13 cellular contexts compared by ENCODE assay signal in genomic region chr15:33729648-33730047, GRCh38.
DNase-seq lines count a peak whose midpoint lies in the region; ATAC-seq and TF ChIP-seq lines count a peak whose summit lies in the region.
"Had no signal": no experiment of that assay in that cellular context is flagged by ENCODE, and none has a peak within 500 bp of the region (broad histone marks: within the 10 kb centered on the region; RNA-seq: fewer than 3 reads in every experiment).

No MANE protein-coding gene starts in this region.

- H3K27me3 ChIP-seq in SK-N-SH (ENCODE audit: insufficient read depth), result no peaks in the 10 kb centered on the region
- H3K27me3 ChIP-seq in spleen (replicated peaks in 1 of 7), result no peaks in the 10 kb centered on the region
- H3K27me3 ChIP-seq: testis had no signal

- TF ChIP-seq EP300 in Ishikawa (IDR thresholded peaks at IDR 0.05; ENCODE audit: borderline replicate concordance) (no peak), SK-N-SH (IDR thresholded peaks at IDR 0.05; ENCODE audit: borderline replicate concordance in 1 of 2, low read depth in 1 of 2, low read length in 1 of 2) (no peak)

- ATAC-seq in omental fat pad (ENCODE audit: low FRiP score), result no peak

- no peak overlapping the region for H3K4me2 ChIP-seq in SK-N-SH

- no peaks in the 10 kb centered on the region for H3K9me2 ChIP-seq in SK-N-SH

- no peak overlapping the region for H3K9ac ChIP-seq in SK-N-SH

- H3K79me2 ChIP-seq in SK-N-SH (ENCODE audit: insufficient read depth), result no peaks in the 10 kb centered on the region

- WGBS in SK-N-SH (ENCODE audit: low lambda C conversion rate), result 85% methylated on average over 4 of the region's 4 CpGs
- 91 to 97% (median 96%) methylated on average over 4 of the region's 4 CpGs for WGBS in spleen, 5 donors

- intact Hi-C loops in spleen (cut with DNase I; ENCODE audit: low total_unique reads), result no loop called here

- H3K9me3 ChIP-seq in SK-N-SH (no peaks in the 10 kb centered on the region), spleen (no peaks in the 10 kb centered on the region)
- H3K9me3 ChIP-seq: testis had no signal

- H2AFZ ChIP-seq in SK-N-SH (ENCODE audit: low read depth), result no peak overlapping the region; the same call in 1 of the 2 replicates

- no peaks in the 10 kb centered on the region for H4K20me1 ChIP-seq in SK-N-SH (ENCODE audit: insufficient read depth)

- TF ChIP-seq POLR2A in spleen (IDR thresholded peaks at IDR 0.05), result no peak

- H3K27ac ChIP-seq in SK-N-SH (ENCODE audit: low read depth in 2 of 2, low read length in 1 of 2) (no peak overlapping the region), spleen (no peak overlapping the region)
- H3K27ac ChIP-seq: testis had no signal

- no peaks in the 10 kb centered on the region; a peak in 1 of 4 replicates for H3K4me1 ChIP-seq in SK-N-SH (ENCODE audit: control insufficient read depth in 1 of 2, insufficient read depth in 2 of 2, low read depth in 1 of 2, low read length in 1 of 2)
- H3K4me1 ChIP-seq in spleen, result no peaks in the 10 kb centered on the region
- H3K4me1 ChIP-seq: testis had no signal

- H3F3A ChIP-seq in SK-N-SH (replicated peaks; ENCODE audit: insufficient read depth), result no peaks in the 10 kb centered on the region

- peak; percentile 17; the same call in 1 of the 2 replicates for TF ChIP-seq RAD21 in Ishikawa (IDR thresholded peaks at IDR 0.05; ENCODE audit: low read depth)
- peak; percentile 53 for TF ChIP-seq RAD21 in SK-N-SH (IDR thresholded peaks at IDR 0.05; ENCODE audit: low read length)

- H3K36me3 ChIP-seq in SK-N-SH (replicated peaks in 1 of 2; ENCODE audit: control insufficient read depth in 1 of 2, insufficient read depth in 2 of 2, low read length in 1 of 2) (no peaks in the 10 kb centered on the region), spleen (no peaks in the 10 kb centered on the region)

- POLR2A ChIA-PET in SK-N-SH (lab: Yijun Ruan, JAX), result no interaction called here

- TF ChIP-seq CTCF in AG09309 (IDR thresholded peaks at IDR 0.05; ENCODE audit: control insufficient read depth, insufficient read depth, low read depth, low read length, missing control alignments) (peak; percentile 31), SK-N-SH (IDR thresholded peaks at IDR 0.05) (peak; percentile 48), spleen (IDR thresholded peaks at IDR 0.05 in 8 of 11, conservative IDR thresholded peaks at IDR 0.05 in 3 of 11) (no peak), omental fat pad (IDR thresholded peaks at IDR 0.05) (no peak)

- CTCF ChIA-PET in SK-N-SH (lab: Yijun Ruan, JAX), result interaction anchor here (0.7 to 12.4 kb wide), 23 partner anchors 7 to 643 kb away, joined by 3 to 131 read pairs (median 4); no protein-coding TSS in a partner anchor

- H3K4me3 ChIP-seq in AG09309 (ENCODE audit: control insufficient read depth, low read depth, low read length), result no peak overlapping the region
- H3K4me3 ChIP-seq in SK-N-SH (ENCODE audit: low read depth in 2 of 2, low read length in 1 of 2), result no peak overlapping the region
- H3K4me3 ChIP-seq in spleen, result no peak overlapping the region
- H3K4me3 ChIP-seq: testis had no signal

- DNase-seq in AG09309 (ENCODE audit: low read depth) (no peak), SK-N-SH (peak; percentile 14), iPS-NIHi11 (ENCODE audit: low spot score) (peak; percentile 56), spleen (no peak), DMS153 treated with DMSO at 0.1 percent for 48 hours (lab: John Stamatoyannopoulos, UW; ENCODE audit: unreplicated experiment) (no peak), omental fat pad (ENCODE audit: low spot score) (no peak)
- no peak for DNase-seq in activated effector memory CD4-positive, alpha-beta T cell treated with anti-CD3 and anti-CD28 coated beads, Interleukin-2, amount 50 U/mL, for 16 hours
- DNase-seq: activated CD4-positive, alpha-beta T cell treated with anti-CD3 and anti-CD28 coated beads, Interleukin-2, amount 10 ng/mL, durations not matched to agents 24 days and 14 days; anterior cingulate cortex; Calu3; stimulated activated CD4-positive, alpha-beta T cell treated with anti-CD3 and anti-CD28 coated beads, Interleukin-2, amount 100 ng/mL, for 48 hours; testis had no signal

TF ChIP-seq in Ishikawa, 13 proteins besides CTCF, POLR2A, EP300 and RAD21:
- no peak for TF ChIP-seq TCF12 (IDR thresholded peaks at IDR 0.05; ENCODE audit: low read depth)
- TF ChIP-seq CREB1 (IDR thresholded peaks at IDR 0.05; ENCODE audit: low read depth), result no peak
- TF ChIP-seq NFIC (IDR thresholded peaks at IDR 0.05), result no peak
- TF ChIP-seq TEAD4 (IDR thresholded peaks at IDR 0.05), result no peak
- no peak for TF ChIP-seq YY1 (IDR thresholded peaks at IDR 0.05; ENCODE audit: low read depth)

TF ChIP-seq in SK-N-SH, 30 proteins besides CTCF, POLR2A, EP300 and RAD21:
- TF ChIP-seq GATA2 (CRISPR knock-in tag; IDR thresholded peaks at IDR 0.05) (no peak), SMC3 (IDR thresholded peaks at IDR 0.05; ENCODE audit: low read depth, low read length) (peak; percentile 42), USF2 (IDR thresholded peaks at IDR 0.05; ENCODE audit: borderline replicate concordance, low read depth, low read length) (no peak), MXI1 (IDR thresholded peaks at IDR 0.05; ENCODE audit: low read depth, low read length) (no peak), CHD2 (IDR thresholded peaks at IDR 0.05; ENCODE audit: low read length, partially characterized antibody) (no peak), GABPA (IDR thresholded peaks at IDR 0.05; ENCODE audit: low read depth) (no peak)
- TF ChIP-seq, protein P1, sequence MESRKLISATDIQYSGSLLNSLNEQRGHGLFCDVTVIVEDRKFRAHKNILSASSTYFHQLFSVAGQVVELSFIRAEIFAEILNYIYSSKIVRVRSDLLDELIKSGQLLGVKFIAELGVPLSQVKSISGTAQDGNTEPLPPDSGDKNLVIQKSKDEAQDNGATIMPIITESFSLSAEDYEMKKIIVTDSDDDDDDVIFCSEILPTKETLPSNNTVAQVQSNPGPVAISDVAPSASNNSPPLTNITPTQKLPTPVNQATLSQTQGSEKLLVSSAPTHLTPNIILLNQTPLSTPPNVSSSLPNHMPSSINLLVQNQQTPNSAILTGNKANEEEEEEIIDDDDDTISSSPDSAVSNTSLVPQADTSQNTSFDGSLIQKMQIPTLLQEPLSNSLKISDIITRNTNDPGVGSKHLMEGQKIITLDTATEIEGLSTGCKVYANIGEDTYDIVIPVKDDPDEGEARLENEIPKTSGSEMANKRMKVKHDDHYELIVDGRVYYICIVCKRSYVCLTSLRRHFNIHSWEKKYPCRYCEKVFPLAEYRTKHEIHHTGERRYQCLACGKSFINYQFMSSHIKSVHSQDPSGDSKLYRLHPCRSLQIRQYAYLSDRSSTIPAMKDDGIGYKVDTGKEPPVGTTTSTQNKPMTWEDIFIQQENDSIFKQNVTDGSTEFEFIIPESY (IDR thresholded peaks at IDR 0.05; ENCODE audit: borderline replicate concordance, low read depth), result no peak

Comparison
In these comparisons a context has a peak if more than half of its experiments do, and no peak if none do; other contexts are left out.
1. DNase-seq: peak in SK-N-SH (single experiment) and iPS-NIHi11 (single experiment); none in AG09309 (single experiment), spleen (single experiment), DMS153 treated with DMSO at 0.1 percent for 48 hours (single experiment), activated effector memory CD4-positive, alpha-beta T cell treated with anti-CD3 and anti-CD28 coated beads, Interleukin-2, amount 50 U/mL, for 16 hours (single experiment) and omental fat pad (single experiment).
2. CTCF ChIP-seq: peak in AG09309 (single experiment) and SK-N-SH (single experiment); none in spleen (0 of 11) and omental fat pad (0 of 3).